Comparison of ENCODE assay signal across 12 cellular contexts in genomic region chr9:126523621-126524111, GRCh38.
A peak's percentile ranks its signal among the peaks of the same experiment; 100 is the strongest.
DNase-seq lines count a peak whose midpoint lies in the region; ATAC-seq and TF ChIP-seq lines count a peak whose summit lies in the region.
"Had no signal": no experiment of that assay in that cellular context is flagged by ENCODE, and none has a peak within 500 bp of the region (broad histone marks: within the 10 kb centered on the region; RNA-seq: fewer than 3 reads in every experiment).

No MANE protein-coding gene starts in this region.

- H3K36me3 ChIP-seq in lower lobe of right lung = no peaks in the 10 kb centered on the region
- H3K36me3 ChIP-seq: BLaER1 treated with 17β-estradiol and CSF1 and Interleukin-3, amounts not matched to agents 10 nM and 100 nM had no signal

- peaks cover 18% of the 10 kb centered on the region for H3K27me3 Mint-ChIP-seq in activated naive CD4-positive, alpha-beta T cell treated with anti-CD3 and anti-CD28 coated beads, Interleukin-2, amount 50 U/mL, for 24 hours
- H3K27me3 Mint-ChIP-seq in WTC11 (ENCODE audit: low read depth) = no peaks in the 10 kb centered on the region

- peak overlapping the region; percentile 14 for H3K4me3 ChIP-seq in lower lobe of right lung
- H3K4me3 ChIP-seq: BLaER1 treated with 17β-estradiol and CSF1 and Interleukin-3, amounts not matched to agents 10 nM and 100 nM had no signal

- TF ChIP-seq CTCF in lower lobe of right lung (IDR thresholded peaks at IDR 0.05) = no peak
- no peak for TF ChIP-seq CTCF in WTC11 (IDR thresholded peaks at IDR 0.05)

- no peaks in the 10 kb centered on the region for H3K36me3 Mint-ChIP-seq in activated naive CD4-positive, alpha-beta T cell treated with anti-CD3 and anti-CD28 coated beads, Interleukin-2, amount 50 U/mL, for 24 hours
- no peaks in the 10 kb centered on the region for H3K36me3 Mint-ChIP-seq in WTC11

- peak; percentile 61 for DNase-seq in stimulated activated naive CD4-positive, alpha-beta T cell treated with Interleukin-2 at 50 U/mL for 16 hours (lab: John Stamatoyannopoulos, UW)
- DNase-seq in stimulated activated naive CD4-positive, alpha-beta T cell (lab: John Stamatoyannopoulos, UW) = no peak
- DNase-seq in lower lobe of right lung (peak; percentile 64), G401 (ENCODE audit: low spot score) (no peak), GF-D8 (lab: John Stamatoyannopoulos, UW) (no peak), WTC11 (ENCODE audit: low spot score) (no peak), LoVo (ENCODE audit: low spot score) (no peak)
- DNase-seq: cortex of kidney, hippocampal formation had no signal

- CTCF ChIA-PET in WTC11 (lab: Charles Lee) = interaction anchor here (1.3 to 17.5 kb wide), 6 partner anchors 10 to 182 kb away, joined by 3 to 296 read pairs (median 14); no protein-coding TSS in a partner anchor

- no peaks in the 10 kb centered on the region for H3K9me3 Mint-ChIP-seq in activated naive CD4-positive, alpha-beta T cell treated with anti-CD3 and anti-CD28 coated beads, Interleukin-2, amount 50 U/mL, for 24 hours
- no peaks in the 10 kb centered on the region for H3K9me3 Mint-ChIP-seq in WTC11
- H3K9me3 Mint-ChIP-seq: neural crest cell had no signal

- intact Hi-C loops in lower lobe of right lung (cut with DNase I) = no loop called here

- peak overlapping the region; percentile 55 for H3K4me3 Mint-ChIP-seq in activated naive CD4-positive, alpha-beta T cell treated with anti-CD3 and anti-CD28 coated beads, Interleukin-2, amount 50 U/mL, for 24 hours
- no peak overlapping the region for H3K4me3 Mint-ChIP-seq in WTC11
- H3K4me3 Mint-ChIP-seq: neural crest cell had no signal

- peak; percentile 45 to 69 for ATAC-seq in lower lobe of right lung
- ATAC-seq in WTC11 = no peak

- in situ Hi-C loops in G401 (cut with HindIII; ENCODE audit: low sequenced_read_pairs) = loop anchor here (5.0 kb wide), 1 partner anchor 34 kb away; no protein-coding TSS in a partner anchor

- H3K4me1 Mint-ChIP-seq in activated naive CD4-positive, alpha-beta T cell treated with anti-CD3 and anti-CD28 coated beads, Interleukin-2, amount 50 U/mL, for 24 hours = peaks cover 10% of the 10 kb centered on the region
- H3K4me1 Mint-ChIP-seq in WTC11 = peaks cover 31% of the 10 kb centered on the region

- peak overlapping the region; percentile 46 for H3K27ac ChIP-seq in lower lobe of right lung

- peaks cover 24% of the 10 kb centered on the region for H3K27me3 ChIP-seq in lower lobe of right lung (ENCODE audit: low read depth)

- no peak overlapping the region for H3K27ac Mint-ChIP-seq in activated naive CD4-positive, alpha-beta T cell treated with anti-CD3 and anti-CD28 coated beads, Interleukin-2, amount 50 U/mL, for 24 hours
- H3K27ac Mint-ChIP-seq in WTC11 = no peak overlapping the region

- peaks cover 18% of the 10 kb centered on the region for H3K4me1 ChIP-seq in lower lobe of right lung

- POLR2A ChIA-PET in WTC11 (lab: Charles Lee) = no interaction called here

- H3K9me3 ChIP-seq in lower lobe of right lung = no peaks in the 10 kb centered on the region
- H3K9me3 ChIP-seq: BLaER1 treated with 17β-estradiol and CSF1 and Interleukin-3, amounts not matched to agents 10 nM and 100 nM had no signal

TF ChIP-seq in WTC11, 78 proteins besides CTCF, POLR2A, EP300 and RAD21:
- TF ChIP-seq FOXP4 (CRISPR knock-in tag; IDR thresholded peaks at IDR 0.05) (no peak), ESRRA (CRISPR knock-in tag; IDR thresholded peaks at IDR 0.05; ENCODE audit: borderline replicate concordance) (no peak), ZMAT4 (CRISPR knock-in tag; IDR thresholded peaks at IDR 0.05) (no peak), ZNF396 (CRISPR knock-in tag; IDR thresholded peaks at IDR 0.05; ENCODE audit: borderline replicate concordance) (no peak)

Comparison
In these comparisons a context has a peak if more than half of its experiments do, and no peak if none do; other contexts are left out.
1. DNase-seq: peak in stimulated activated naive CD4-positive, alpha-beta T cell treated with Interleukin-2 at 50 U/mL for 16 hours (single experiment) and lower lobe of right lung (single experiment); none in stimulated activated naive CD4-positive, alpha-beta T cell (0 of 6), G401 (single experiment), GF-D8 (single experiment), WTC11 (single experiment) and LoVo (single experiment).